ENCODE assay signal across 8 cellular contexts in the genomic region with DNA sequence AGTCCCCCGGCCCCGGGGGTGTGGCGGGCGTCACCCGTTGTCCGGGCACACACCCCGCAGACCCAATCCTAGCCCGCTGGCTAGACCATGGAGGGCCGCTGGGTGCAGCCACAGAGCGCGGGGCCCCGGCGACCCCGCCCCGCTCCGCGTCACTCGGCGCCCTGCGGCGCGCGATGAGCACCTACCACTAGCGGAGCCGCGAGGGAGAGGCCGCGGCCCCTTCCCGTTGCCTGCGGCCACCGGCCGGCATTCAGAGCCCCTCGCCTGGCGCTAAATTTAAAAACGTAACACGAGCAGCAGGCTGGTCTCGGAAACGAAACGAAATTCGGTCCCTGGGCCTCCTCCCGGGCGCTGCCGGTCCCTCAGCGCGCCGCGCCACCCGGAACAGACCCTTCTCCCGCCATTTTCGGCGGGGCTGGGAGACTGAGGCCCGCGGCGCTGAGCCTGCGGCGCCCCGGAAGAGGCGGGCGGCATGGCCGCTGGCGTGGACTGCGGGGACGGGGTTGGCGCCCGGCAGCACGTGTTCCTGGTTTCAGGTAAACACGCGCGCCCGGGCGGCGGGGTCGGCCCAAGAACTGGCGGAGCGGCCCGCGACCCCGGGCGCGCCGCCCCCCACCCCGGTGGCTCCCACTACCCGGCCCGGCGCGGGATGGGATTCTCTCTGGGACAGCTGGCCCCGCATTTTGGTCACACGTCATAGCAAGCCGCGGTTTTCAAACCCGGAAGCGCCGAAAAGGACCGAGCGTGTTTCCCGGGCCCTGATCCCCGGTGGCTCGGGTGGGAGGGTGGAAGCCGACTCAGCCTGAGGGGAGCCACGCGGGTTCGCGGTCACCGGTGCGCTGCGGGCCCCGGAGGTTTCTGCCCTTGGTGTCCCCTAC. TPM values are rescaled to one million over a fixed set of nuclear protein-coding genes. Genes with fewer than 3 reads are reported as not detected.
DNase-seq lines count a peak whose midpoint lies in the region; ATAC-seq and TF ChIP-seq lines count a peak whose summit lies in the region.

A gene with protein sequence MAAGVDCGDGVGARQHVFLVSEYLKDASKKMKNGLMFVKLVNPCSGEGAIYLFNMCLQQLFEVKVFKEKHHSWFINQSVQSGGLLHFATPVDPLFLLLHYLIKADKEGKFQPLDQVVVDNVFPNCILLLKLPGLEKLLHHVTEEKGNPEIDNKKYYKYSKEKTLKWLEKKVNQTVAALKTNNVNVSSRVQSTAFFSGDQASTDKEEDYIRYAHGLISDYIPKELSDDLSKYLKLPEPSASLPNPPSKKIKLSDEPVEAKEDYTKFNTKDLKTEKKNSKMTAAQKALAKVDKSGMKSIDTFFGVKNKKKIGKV (plus strand): TSS at position 187 of the 878 bp plus-strand sequence. CDS start 286 bp downstream, at position 473.

- peaks cover 42% of the 10 kb centered on the region for H3K4me1 Mint-ChIP-seq in activated T-helper 2 cell treated with anti-CD3 and anti-CD28 coated beads, Interferon-gamma antibody, Interleukin-2, Interleukin-4, amounts not matched to agents 10 μg/mL and 5 μg/mL and 100 μg/mL, durations not matched to agents 14 hours and 24 hours and 36 hours (ENCODE audit: low read depth)

- DNase-seq in DMS153 treated with DMSO at 0.1 percent for 48 hours (lab: John Stamatoyannopoulos, UW; ENCODE audit: unreplicated experiment) (peak; percentile 61), HuH-7 (ENCODE audit: low spot score) (peak; percentile 70), RPMI8226 (peak; percentile 76), fibroblast of pulmonary artery (ENCODE audit: low read depth) (peak; percentile 62)
- DNase-seq in activated T-helper 2 cell treated with anti-CD3 and anti-CD28 coated beads, Interferon-gamma antibody, Interleukin-2, Interleukin-4, amounts not matched to agents 10 μg/mL and 5 μg/mL and 100 μg/mL, durations not matched to agents 14 hours and 24 hours and 36 hours (ENCODE audit: low spot score) = peak; percentile 74

- TF ChIP-seq CTCF in fibroblast of pulmonary artery (IDR thresholded peaks at IDR 0.05; ENCODE audit: low read length, missing control alignments) (no peak), neural cell (IDR thresholded peaks at IDR 0.05; ENCODE audit: poor library complexity, severe bottlenecking) (no peak)

- intact Hi-C loops in activated T-helper 2 cell treated with anti-CD3 and anti-CD28 coated beads, Interferon-gamma antibody, Interleukin-2, Interleukin-4, amounts not matched to agents 10 μg/mL and 5 μg/mL and 100 μg/mL, durations not matched to agents 14 hours and 24 hours and 36 hours (cut with micrococcal nuclease) = loop anchor here (2.0 to 10.0 kb wide), 8 partner anchors 195 to 1115 kb away; partner anchors contain the start of genes KPNA3 and SPRYD7

- peak; percentile 59 for ATAC-seq in GM21447 (IDR thresholded peaks at IDR 0.05; ENCODE audit: unreplicated experiment)

- H3K27ac Mint-ChIP-seq in activated T-helper 2 cell treated with anti-CD3 and anti-CD28 coated beads, Interferon-gamma antibody, Interleukin-2, Interleukin-4, amounts not matched to agents 10 μg/mL and 5 μg/mL and 100 μg/mL, durations not matched to agents 14 hours and 24 hours and 36 hours = peak within 1 kb of the TSS; percentile 97

- peak within 1 kb of the TSS; percentile 67 for H2AFZ ChIP-seq in neural cell (ENCODE audit: low read depth, low read length)

- H3K27me3 Mint-ChIP-seq in activated T-helper 2 cell treated with anti-CD3 and anti-CD28 coated beads, Interferon-gamma antibody, Interleukin-2, Interleukin-4, amounts not matched to agents 10 μg/mL and 5 μg/mL and 100 μg/mL, durations not matched to agents 14 hours and 24 hours and 36 hours (ENCODE audit: low read depth) = no peaks in the 10 kb centered on the region

- H3K36me3 ChIP-seq in neural cell (ENCODE audit: insufficient read depth, low read length) = no peaks in the 10 kb centered on the region
- H3K36me3 ChIP-seq in subcutaneous abdominal adipose tissue (ENCODE audit: control insufficient read depth in 5 of 5, insufficient read depth in 5 of 5, low read length in 5 of 5) = no peaks in the 10 kb centered on the region

- TF ChIP-seq EP300 in neural cell (conservative IDR thresholded peaks at IDR 0.05; ENCODE audit: poor library complexity, severe bottlenecking) = peak; percentile 15

- H3K9me3 ChIP-seq in neural cell (ENCODE audit: low read length) = no peaks in the 10 kb centered on the region
- H3K9me3 ChIP-seq in subcutaneous abdominal adipose tissue (ENCODE audit: control insufficient read depth in 5 of 5, low read length in 5 of 5) = no peaks in the 10 kb centered on the region

- peak within 1 kb of the TSS; percentile 93 for H3K4me3 Mint-ChIP-seq in activated T-helper 2 cell treated with anti-CD3 and anti-CD28 coated beads, Interferon-gamma antibody, Interleukin-2, Interleukin-4, amounts not matched to agents 10 μg/mL and 5 μg/mL and 100 μg/mL, durations not matched to agents 14 hours and 24 hours and 36 hours (ENCODE audit: low read depth)

- peak within 1 kb of the TSS; percentile 15 for H3K4me2 ChIP-seq in neural cell (ENCODE audit: low read length)

- no peaks in the 10 kb centered on the region for H3K9me3 Mint-ChIP-seq in activated T-helper 2 cell treated with anti-CD3 and anti-CD28 coated beads, Interferon-gamma antibody, Interleukin-2, Interleukin-4, amounts not matched to agents 10 μg/mL and 5 μg/mL and 100 μg/mL, durations not matched to agents 14 hours and 24 hours and 36 hours

- peak; percentile 42 for TF ChIP-seq RAD21 in neural cell (conservative IDR thresholded peaks at IDR 0.05)

- peak within 1 kb of the TSS; percentile 71 for H3K4me3 ChIP-seq in fibroblast of pulmonary artery (replicated peaks; ENCODE audit: low read depth, low read length)
- peak within 1 kb of the TSS; percentile 81 for H3K4me3 ChIP-seq in neural cell (ENCODE audit: low read length)
- H3K4me3 ChIP-seq in subcutaneous abdominal adipose tissue (ENCODE audit: low read depth in 1 of 5, low read length in 5 of 5) = peak within 1 kb of the TSS; percentile 71 to 90 (median 84)

- no peaks in the 10 kb centered on the region for H4K20me1 ChIP-seq in neural cell (ENCODE audit: insufficient read depth)

- H3K27me3 ChIP-seq in neural cell (ENCODE audit: insufficient read depth, low read depth, low read length) = peaks cover 8% of the 10 kb centered on the region
- no peaks in the 10 kb centered on the region for H3K27me3 ChIP-seq in subcutaneous abdominal adipose tissue (ENCODE audit: control insufficient read depth in 5 of 5, insufficient read depth in 4 of 5, low read length in 5 of 5)

- H3K9ac ChIP-seq in neural cell (ENCODE audit: low read length) (peak within 1 kb of the TSS; percentile 68), subcutaneous abdominal adipose tissue (ENCODE audit: low read length in 5 of 5) (peak within 1 kb of the TSS; percentile 67 to 91 (median 85))

- H3F3A ChIP-seq in neural cell (ENCODE audit: insufficient read depth, low read length, poor library complexity, severe bottlenecking) = no peaks in the 10 kb centered on the region

- H3K36me3 Mint-ChIP-seq in activated T-helper 2 cell treated with anti-CD3 and anti-CD28 coated beads, Interferon-gamma antibody, Interleukin-2, Interleukin-4, amounts not matched to agents 10 μg/mL and 5 μg/mL and 100 μg/mL, durations not matched to agents 14 hours and 24 hours and 36 hours (ENCODE audit: low read depth) = peaks cover 11% of the 10 kb centered on the region

- H3K27ac ChIP-seq in neural cell (ENCODE audit: low read length) = no peak within 1 kb of the TSS
- H3K27ac ChIP-seq in subcutaneous abdominal adipose tissue (ENCODE audit: low read depth, low read length) = peak within 1 kb of the TSS; percentile 73

- H3K79me2 ChIP-seq in neural cell (replicated peaks; ENCODE audit: insufficient read depth, low read length) = no peaks in the 10 kb centered on the region

- H3K9me2 ChIP-seq in neural cell (ENCODE audit: insufficient read depth, low read length) = no peaks in the 10 kb centered on the region

- peaks cover 0 to 33% (median 24%) of the 10 kb centered on the region in 5 donors for H3K4me1 ChIP-seq in subcutaneous abdominal adipose tissue (ENCODE audit: control insufficient read depth in 5 of 5, insufficient read depth in 5 of 5, low read length in 5 of 5)

TF ChIP-seq in neural cell, 6 proteins besides CTCF, POLR2A, EP300 and RAD21:
- no peak for TF ChIP-seq TAF1 (IDR thresholded peaks at IDR 0.05; ENCODE audit: low read depth)
- TF ChIP-seq EZH2 (IDR thresholded peaks at IDR 0.05; ENCODE audit: borderline replicate concordance, insufficient read depth, low read length, poor library complexity, severe bottlenecking) = no peak
- no peak for TF ChIP-seq REST (IDR thresholded peaks at IDR 0.05; ENCODE audit: borderline replicate concordance)
- TF ChIP-seq POLR2AphosphoS5 (IDR thresholded peaks at IDR 0.05) = peak; percentile 29
- peak; percentile 91 for TF ChIP-seq MXI1 (conservative IDR thresholded peaks at IDR 0.05; ENCODE audit: poor library complexity, severe bottlenecking)
- TF ChIP-seq SMC3 (conservative IDR thresholded peaks at IDR 0.05; ENCODE audit: poor library complexity) = peak; percentile 41

RNA-seq across cellular contexts. Expression of the gene that starts here (rescaled TPM):
- 68.9 and 71.7 TPM in 2 replicates for total RNA-seq in activated T-helper 2 cell treated with anti-CD3 and anti-CD28 coated beads, Interferon-gamma antibody, Interleukin-2, Interleukin-4, amounts not matched to agents 10 μg/mL and 5 μg/mL and 100 μg/mL, durations not matched to agents 14 hours and 24 hours and 36 hours
- 25.2 and 33.2 TPM in 2 replicates for polyA plus RNA-seq in neural cell
- polyA minus RNA-seq in neural cell = 31.7 and 54.5 TPM in 2 replicates
